In genomic region chr2:227191367-227191766, GRCh38 we compare ENCODE assay signal across 13 cellular contexts. TPM values are rescaled to one million over a fixed set of nuclear protein-coding genes. Genes with fewer than 3 reads are reported as not detected.
A peak's percentile ranks its signal among the peaks of the same experiment; 100 is the strongest.
DNase-seq lines count a peak whose midpoint lies in the region; ATAC-seq and TF ChIP-seq lines count a peak whose summit lies in the region.
"Had no signal": no experiment of that assay in that cellular context is flagged by ENCODE, and none has a peak within 500 bp of the region (broad histone marks: within the 10 kb centered on the region; RNA-seq: fewer than 3 reads in every experiment).

No MANE protein-coding gene starts in this region.

- H3K4me3 ChIP-seq in mammary epithelial cell (replicated peaks in 1 of 3; ENCODE audit: insufficient read depth in 1 of 3, low read depth in 2 of 3, low read length in 3 of 3) = no peak overlapping the region
- no peak overlapping the region for H3K4me3 ChIP-seq in fibroblast of lung (replicated peaks in 1 of 4; ENCODE audit: control extremely low read depth in 1 of 4, insufficient read depth in 1 of 4, low read depth in 3 of 4, low read length in 4 of 4)
- H3K4me3 ChIP-seq: thyroid gland had no signal

- H4K20me1 ChIP-seq in mammary epithelial cell (ENCODE audit: insufficient read depth, low read length) = no peaks in the 10 kb centered on the region
- no peaks in the 10 kb centered on the region for H4K20me1 ChIP-seq in fibroblast of lung (ENCODE audit: control insufficient read depth, extremely low read depth, insufficient read depth, low read length)

- DNase-seq in MCF 10A (ENCODE audit: unreplicated experiment) = peak; percentile 26
- no peak for DNase-seq in mammary epithelial cell
- DNase-seq in OCI-M1 (lab: John Stamatoyannopoulos, UW) = peak; percentile 37
- DNase-seq in fibroblast of lung (ENCODE audit: low read depth in 2 of 2) = peak; percentile 14 to 46
- no peak for DNase-seq in NCI-H1417 treated with DMSO at 0.1 percent for 48 hours (lab: John Stamatoyannopoulos, UW)
- DNase-seq in cerebellar cortex (ENCODE audit: low spot score) = no peak
- DNase-seq in activated CD4-positive, alpha-beta memory T cell treated with anti-CD3 and anti-CD28 coated beads, Interleukin-2, amount 10 ng/mL, durations not matched to agents 7 days and 5 days = no peak
- DNase-seq: activated CD8-positive, alpha-beta memory T cell treated with anti-CD3 and anti-CD28 coated beads, Interleukin-2, amount 50 U/mL, for 4 hours; activated naive CD8-positive, alpha-beta T cell treated with anti-CD3 and anti-CD28 coated beads, Interleukin-2, amount 50 U/mL, for 24 hours; GOT3; naive thymus-derived CD8-positive, alpha-beta T cell; thyroid gland had no signal

- H3K27me3 Mint-ChIP-seq in MCF 10A (ENCODE audit: insufficient read depth, unreplicated experiment) = peaks cover 10% of the 10 kb centered on the region
- H3K27me3 Mint-ChIP-seq in activated CD4-positive, alpha-beta memory T cell treated with anti-CD3 and anti-CD28 coated beads, Interleukin-2, amount 10 ng/mL, durations not matched to agents 7 days and 5 days = peaks cover 18% of the 10 kb centered on the region

- H3K9me3 ChIP-seq in mammary epithelial cell (replicated peaks; ENCODE audit: insufficient read depth, low read length) (no peaks in the 10 kb centered on the region), fibroblast of lung (ENCODE audit: control insufficient read depth, insufficient read depth, low read depth, low read length) (no peaks in the 10 kb centered on the region)
- H3K9me3 ChIP-seq: thyroid gland had no signal

- H3K79me2 ChIP-seq in mammary epithelial cell (ENCODE audit: insufficient read depth, low read length) = no peaks in the 10 kb centered on the region
- H3K79me2 ChIP-seq in fibroblast of lung (ENCODE audit: control insufficient read depth, insufficient read depth, low read length) = no peaks in the 10 kb centered on the region

- H3K4me2 ChIP-seq in mammary epithelial cell (ENCODE audit: insufficient read depth, low read depth, low read length) (no peak overlapping the region), fibroblast of lung (ENCODE audit: extremely low read depth, insufficient read depth, low read length) (no peak overlapping the region)

- no peak overlapping the region for H3K9ac ChIP-seq in mammary epithelial cell (ENCODE audit: insufficient read depth, low read length)
- H3K9ac ChIP-seq in fibroblast of lung (ENCODE audit: insufficient read depth, low read length) = no peak overlapping the region

- H3K27ac Mint-ChIP-seq in MCF 10A (ENCODE audit: low read depth, unreplicated experiment) = no peak overlapping the region
- no peak overlapping the region for H3K27ac Mint-ChIP-seq in activated CD4-positive, alpha-beta memory T cell treated with anti-CD3 and anti-CD28 coated beads, Interleukin-2, amount 10 ng/mL, durations not matched to agents 7 days and 5 days
- H3K27ac Mint-ChIP-seq: activated naive CD8-positive, alpha-beta T cell treated with anti-CD3 and anti-CD28 coated beads, Interleukin-2, amount 50 U/mL, for 24 hours; naive thymus-derived CD8-positive, alpha-beta T cell had no signal

- H2AFZ ChIP-seq in mammary epithelial cell (ENCODE audit: low read depth, low read length) = no peak overlapping the region
- H2AFZ ChIP-seq in fibroblast of lung (ENCODE audit: low read length) = no peak overlapping the region

- TF ChIP-seq CTCF in MCF 10A (IDR thresholded peaks at IDR 0.05; ENCODE audit: unreplicated experiment) (no peak), mammary epithelial cell (conservative IDR thresholded peaks at IDR 0.05 in 1 of 2, IDR thresholded peaks at IDR 0.05 in 1 of 2; ENCODE audit: extremely low read depth in 1 of 2, insufficient read depth in 1 of 2, low read depth in 1 of 2, low read length in 2 of 2) (no peak), fibroblast of lung (conservative IDR thresholded peaks at IDR 0.05 in 1 of 2, IDR thresholded peaks at IDR 0.05 in 1 of 2; ENCODE audit: low read depth in 1 of 2, low read length in 2 of 2) (no peak)

- no peaks in the 10 kb centered on the region for H3K36me3 ChIP-seq in mammary epithelial cell (ENCODE audit: insufficient read depth, low read length)
- H3K36me3 ChIP-seq in fibroblast of lung (ENCODE audit: control insufficient read depth, insufficient read depth, low read length) = no peaks in the 10 kb centered on the region
- H3K36me3 ChIP-seq: thyroid gland had no signal

- H3K27me3 ChIP-seq in mammary epithelial cell (ENCODE audit: insufficient read depth, low read length) = no peaks in the 10 kb centered on the region
- H3K27me3 ChIP-seq in fibroblast of lung (ENCODE audit: control insufficient read depth, insufficient read depth, low read length) = no peaks in the 10 kb centered on the region
- H3K27me3 ChIP-seq: thyroid gland had no signal

- H3K27ac ChIP-seq in mammary epithelial cell (ENCODE audit: insufficient read depth, low read depth, low read length) = no peak overlapping the region
- no peak overlapping the region for H3K27ac ChIP-seq in fibroblast of lung (ENCODE audit: insufficient read depth, low read length)
- H3K27ac ChIP-seq: thyroid gland had no signal

- in situ Hi-C loops in mammary epithelial cell (cut with MboI; ENCODE audit: low sequenced_read_pairs in 2 of 2) = no loop called here

- H3K4me3 Mint-ChIP-seq in MCF 10A (ENCODE audit: unreplicated experiment) = no peak overlapping the region
- H3K4me3 Mint-ChIP-seq in activated CD4-positive, alpha-beta memory T cell treated with anti-CD3 and anti-CD28 coated beads, Interleukin-2, amount 10 ng/mL, durations not matched to agents 7 days and 5 days = no peak overlapping the region
- H3K4me3 Mint-ChIP-seq: activated naive CD8-positive, alpha-beta T cell treated with anti-CD3 and anti-CD28 coated beads, Interleukin-2, amount 50 U/mL, for 24 hours; naive thymus-derived CD8-positive, alpha-beta T cell had no signal

- intact Hi-C loops in MCF 10A (cut with micrococcal nuclease) (no loop called here), mammary epithelial cell (cut with micrococcal nuclease) (no loop called here)

- dilution Hi-C loops in mammary epithelial cell (cut with HindIII; ENCODE audit: low sequenced_read_pairs) = no loop called here

- no peaks in the 10 kb centered on the region for H3K36me3 Mint-ChIP-seq in MCF 10A (ENCODE audit: insufficient read depth, unreplicated experiment)
- H3K36me3 Mint-ChIP-seq in activated CD4-positive, alpha-beta memory T cell treated with anti-CD3 and anti-CD28 coated beads, Interleukin-2, amount 10 ng/mL, durations not matched to agents 7 days and 5 days (ENCODE audit: low read depth) = no peaks in the 10 kb centered on the region
- H3K36me3 Mint-ChIP-seq: naive thymus-derived CD8-positive, alpha-beta T cell had no signal

- BruUV-seq in MCF 10A (replicated peaks; lab: Mats Ljungman, UMichigan) (no TSS peak), mammary epithelial cell (replicated peaks; lab: Mats Ljungman, UMichigan) (no TSS peak)

- H3K4me1 ChIP-seq in mammary epithelial cell (ENCODE audit: insufficient read depth, low read length) = no peaks in the 10 kb centered on the region
- no peaks in the 10 kb centered on the region for H3K4me1 ChIP-seq in fibroblast of lung (ENCODE audit: control insufficient read depth, extremely low read depth, insufficient read depth, low read length)

- H3K9me3 Mint-ChIP-seq in MCF 10A (ENCODE audit: unreplicated experiment) = no peaks in the 10 kb centered on the region
- H3K9me3 Mint-ChIP-seq in activated CD4-positive, alpha-beta memory T cell treated with anti-CD3 and anti-CD28 coated beads, Interleukin-2, amount 10 ng/mL, durations not matched to agents 7 days and 5 days = no peaks in the 10 kb centered on the region
- H3K9me3 Mint-ChIP-seq: activated naive CD8-positive, alpha-beta T cell treated with anti-CD3 and anti-CD28 coated beads, Interleukin-2, amount 50 U/mL, for 24 hours; naive thymus-derived CD8-positive, alpha-beta T cell had no signal

- no peaks in the 10 kb centered on the region for H3K4me1 Mint-ChIP-seq in MCF 10A (ENCODE audit: insufficient read depth, unreplicated experiment)
- H3K4me1 Mint-ChIP-seq in activated CD4-positive, alpha-beta memory T cell treated with anti-CD3 and anti-CD28 coated beads, Interleukin-2, amount 10 ng/mL, durations not matched to agents 7 days and 5 days = no peaks in the 10 kb centered on the region
- H3K4me1 Mint-ChIP-seq: activated naive CD8-positive, alpha-beta T cell treated with anti-CD3 and anti-CD28 coated beads, Interleukin-2, amount 50 U/mL, for 24 hours had no signal

- CTCF ChIA-PET in MCF 10A (lab: Yijun Ruan, JAX) (interaction anchor here (0.9 to 1.1 kb wide), 3 partner anchors 9 to 206 kb away, joined by 3 read pairs; no protein-coding TSS in a partner anchor), mammary epithelial cell (lab: Charles Lee; ENCODE audit: low non-redundant PET) (no interaction called here)
- CTCF ChIA-PET in activated CD4-positive, alpha-beta memory T cell treated with anti-CD3 and anti-CD28 coated beads, Interleukin-2, amount 10 ng/mL, durations not matched to agents 7 days and 5 days (lab: Charles Lee) = no interaction called here

- ATAC-seq in GM21717 (IDR thresholded peaks at IDR 0.05; ENCODE audit: unreplicated experiment) = no peak
- ATAC-seq: activated naive CD8-positive, alpha-beta T cell treated with anti-CD3 and anti-CD28 coated beads, Interleukin-2, amount 50 U/mL, for 24 hours; naive thymus-derived CD8-positive, alpha-beta T cell had no signal

- POLR2A ChIA-PET in MCF 10A (lab: Yijun Ruan, JAX) = no interaction called here
- POLR2A ChIA-PET in activated CD4-positive, alpha-beta memory T cell treated with anti-CD3 and anti-CD28 coated beads, Interleukin-2, amount 10 ng/mL, durations not matched to agents 7 days and 5 days (lab: Charles Lee) = no interaction called here

- 28% methylated on average over 3 of the region's 3 CpGs for WGBS in mammary epithelial cell (ENCODE audit: low coverage, missing lambda C conversion rate)

RNA-seq across cellular contexts. Expression of gene COL4A3, which starts 26.9 kb away (rescaled TPM):
- total RNA-seq in MCF 10A (2022) = 0.12 and 0.49 TPM in 2 replicates
- total RNA-seq in mammary epithelial cell = not detected
- not detected for polyA plus RNA-seq in mammary epithelial cell
- polyA minus RNA-seq in mammary epithelial cell = not detected
- total RNA-seq in fibroblast of lung = 0.26 and 0.33 TPM in 2 replicates
- 0.05 and 0.12 TPM in 2 replicates for polyA plus RNA-seq in fibroblast of lung
- polyA plus RNA-seq in fibroblast of lung (2012) = 0.16 TPM in 1 of 2 replicates, not detected in the other
- polyA minus RNA-seq in fibroblast of lung (ENCODE audit: low replicate concordance) = not detected in 2 replicates
- total RNA-seq in activated CD4-positive, alpha-beta memory T cell treated with anti-CD3 and anti-CD28 coated beads, Interleukin-2, amount 10 ng/mL, durations not matched to agents 7 days and 5 days = under 1 TPM in 1 of 2 experiments, not detected in 1; 0.13 TPM
- polyA plus RNA-seq: naive thymus-derived CD8-positive, alpha-beta T cell had no signal

RNA-seq across cellular contexts. Expression of gene COL4A4, which starts 27.4 kb away (rescaled TPM):
- total RNA-seq in MCF 10A (2022) (0.25 and 0.30 TPM in 2 replicates), mammary epithelial cell (under 1 TPM in 1 of 2 donors, not detected in 1; under 0.01 TPM), fibroblast of lung (0.17 and 0.51 TPM in 2 replicates)
- polyA plus RNA-seq in mammary epithelial cell (0.01 TPM), fibroblast of lung (0.07 and 0.76 TPM in 2 replicates)
- polyA minus RNA-seq in mammary epithelial cell (not detected), fibroblast of lung (ENCODE audit: low replicate concordance) (0.11 and 0.71 TPM in 2 replicates)
- 0.06 and 0.57 TPM in 2 replicates for polyA plus RNA-seq in fibroblast of lung (2012)
- total RNA-seq in activated CD4-positive, alpha-beta memory T cell treated with anti-CD3 and anti-CD28 coated beads, Interleukin-2, amount 10 ng/mL, durations not matched to agents 7 days and 5 days = under 1 TPM; 0.10 to 0.35 TPM

Comparison
In these comparisons a context has a peak if more than half of its experiments do, and no peak if none do; other contexts are left out.
1. DNase-seq: peak in MCF 10A (single experiment), OCI-M1 (single experiment) and fibroblast of lung (2 of 2); none in mammary epithelial cell (single experiment), NCI-H1417 treated with DMSO at 0.1 percent for 48 hours (single experiment), cerebellar cortex (single experiment) and activated CD4-positive, alpha-beta memory T cell treated with anti-CD3 and anti-CD28 coated beads, Interleukin-2, amount 10 ng/mL, durations not matched to agents 7 days and 5 days (single experiment).